Comparison of ENCODE assay signal across 1 cellular context in the genomic region with DNA sequence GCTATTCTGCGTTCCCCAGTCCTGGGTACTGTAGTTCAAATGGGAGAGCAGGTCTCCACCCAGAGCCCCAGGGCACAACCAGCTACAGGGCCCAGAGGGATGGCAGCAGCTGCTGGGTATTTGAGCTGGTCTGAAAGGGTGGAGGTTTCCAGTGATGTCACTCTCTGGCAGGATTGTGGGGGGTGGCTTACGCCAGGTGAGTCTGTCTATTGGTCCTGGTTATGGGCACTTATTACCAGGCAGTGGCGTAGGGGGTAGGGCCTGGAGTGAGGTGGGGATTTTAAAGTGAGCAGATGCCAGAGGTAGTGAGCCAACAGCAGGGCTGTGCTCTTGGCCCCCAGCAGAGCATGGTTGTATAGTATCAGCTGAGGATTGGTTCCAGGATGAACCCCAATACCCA.
TF ChIP-seq lines count a peak whose summit lies in the region.

No MANE protein-coding gene starts in this region.

TF ChIP-seq in HEK293, 187 proteins besides CTCF, POLR2A, EP300 and RAD21:
- TF ChIP-seq, protein P1, sequence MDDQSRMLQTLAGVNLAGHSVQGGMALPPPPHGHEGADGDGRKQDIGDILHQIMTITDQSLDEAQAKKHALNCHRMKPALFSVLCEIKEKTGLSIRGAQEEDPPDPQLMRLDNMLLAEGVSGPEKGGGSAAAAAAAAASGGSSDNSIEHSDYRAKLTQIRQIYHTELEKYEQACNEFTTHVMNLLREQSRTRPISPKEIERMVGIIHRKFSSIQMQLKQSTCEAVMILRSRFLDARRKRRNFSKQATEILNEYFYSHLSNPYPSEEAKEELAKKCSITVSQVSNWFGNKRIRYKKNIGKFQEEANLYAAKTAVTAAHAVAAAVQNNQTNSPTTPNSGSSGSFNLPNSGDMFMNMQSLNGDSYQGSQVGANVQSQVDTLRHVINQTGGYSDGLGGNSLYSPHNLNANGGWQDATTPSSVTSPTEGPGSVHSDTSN (CRISPR knock-in tag; IDR thresholded peaks at IDR 0.05), result no peak
- TF ChIP-seq SALL2 (tag by site-specific recombination; IDR thresholded peaks at IDR 0.05; ENCODE audit: borderline replicate concordance) (no peak), SETDB1 (IDR thresholded peaks at IDR 0.05; ENCODE audit: insufficient read length, low read length) (no peak), ZNF600 (tag by site-specific recombination; IDR thresholded peaks at IDR 0.05) (no peak), ZBTB1 (tag by site-specific recombination; IDR thresholded peaks at IDR 0.05) (no peak), GLIS1 (tag by site-specific recombination; IDR thresholded peaks at IDR 0.05) (peak; percentile 75), GLIS2 (tag by site-specific recombination; IDR thresholded peaks at IDR 0.05) (peak; percentile 50; the same call in 1 of the 2 replicates), ZNF768 (tag by site-specific recombination; IDR thresholded peaks at IDR 0.05) (no peak), ZNF776 (tag by site-specific recombination; IDR thresholded peaks at IDR 0.05; ENCODE audit: borderline replicate concordance) (no peak), ZNF121 (tag by site-specific recombination; IDR thresholded peaks at IDR 0.05) (no peak), ZNF626 (tag by site-specific recombination; IDR thresholded peaks at IDR 0.05) (no peak)
- TF ChIP-seq, protein P2, sequence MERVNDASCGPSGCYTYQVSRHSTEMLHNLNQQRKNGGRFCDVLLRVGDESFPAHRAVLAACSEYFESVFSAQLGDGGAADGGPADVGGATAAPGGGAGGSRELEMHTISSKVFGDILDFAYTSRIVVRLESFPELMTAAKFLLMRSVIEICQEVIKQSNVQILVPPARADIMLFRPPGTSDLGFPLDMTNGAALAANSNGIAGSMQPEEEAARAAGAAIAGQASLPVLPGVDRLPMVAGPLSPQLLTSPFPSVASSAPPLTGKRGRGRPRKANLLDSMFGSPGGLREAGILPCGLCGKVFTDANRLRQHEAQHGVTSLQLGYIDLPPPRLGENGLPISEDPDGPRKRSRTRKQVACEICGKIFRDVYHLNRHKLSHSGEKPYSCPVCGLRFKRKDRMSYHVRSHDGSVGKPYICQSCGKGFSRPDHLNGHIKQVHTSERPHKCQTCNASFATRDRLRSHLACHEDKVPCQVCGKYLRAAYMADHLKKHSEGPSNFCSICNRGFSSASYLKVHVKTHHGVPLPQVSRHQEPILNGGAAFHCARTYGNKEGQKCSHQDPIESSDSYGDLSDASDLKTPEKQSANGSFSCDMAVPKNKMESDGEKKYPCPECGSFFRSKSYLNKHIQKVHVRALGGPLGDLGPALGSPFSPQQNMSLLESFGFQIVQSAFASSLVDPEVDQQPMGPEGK (tag by site-specific recombination; IDR thresholded peaks at IDR 0.05), result 0 out of 2 replicates have a peak, but pooled peaks have one; percentile 16
- TF ChIP-seq, protein P3, sequence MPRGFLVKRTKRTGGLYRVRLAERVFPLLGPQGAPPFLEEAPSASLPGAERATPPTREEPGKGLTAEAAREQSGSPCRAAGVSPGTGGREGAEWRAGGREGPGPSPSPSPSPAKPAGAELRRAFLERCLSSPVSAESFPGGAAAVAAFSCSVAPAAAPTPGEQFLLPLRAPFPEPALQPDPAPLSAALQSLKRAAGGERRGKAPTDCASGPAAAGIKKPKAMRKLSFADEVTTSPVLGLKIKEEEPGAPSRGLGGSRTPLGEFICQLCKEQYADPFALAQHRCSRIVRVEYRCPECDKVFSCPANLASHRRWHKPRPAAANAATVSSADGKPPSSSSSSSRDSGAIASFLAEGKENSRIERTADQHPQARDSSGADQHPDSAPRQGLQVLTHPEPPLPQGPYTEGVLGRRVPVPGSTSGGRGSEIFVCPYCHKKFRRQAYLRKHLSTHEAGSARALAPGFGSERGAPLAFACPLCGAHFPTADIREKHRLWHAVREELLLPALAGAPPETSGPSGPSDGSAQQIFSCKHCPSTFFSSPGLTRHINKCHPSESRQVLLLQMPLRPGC (tag by site-specific recombination; IDR thresholded peaks at IDR 0.05), result no peak
- TF ChIP-seq, protein P4, sequence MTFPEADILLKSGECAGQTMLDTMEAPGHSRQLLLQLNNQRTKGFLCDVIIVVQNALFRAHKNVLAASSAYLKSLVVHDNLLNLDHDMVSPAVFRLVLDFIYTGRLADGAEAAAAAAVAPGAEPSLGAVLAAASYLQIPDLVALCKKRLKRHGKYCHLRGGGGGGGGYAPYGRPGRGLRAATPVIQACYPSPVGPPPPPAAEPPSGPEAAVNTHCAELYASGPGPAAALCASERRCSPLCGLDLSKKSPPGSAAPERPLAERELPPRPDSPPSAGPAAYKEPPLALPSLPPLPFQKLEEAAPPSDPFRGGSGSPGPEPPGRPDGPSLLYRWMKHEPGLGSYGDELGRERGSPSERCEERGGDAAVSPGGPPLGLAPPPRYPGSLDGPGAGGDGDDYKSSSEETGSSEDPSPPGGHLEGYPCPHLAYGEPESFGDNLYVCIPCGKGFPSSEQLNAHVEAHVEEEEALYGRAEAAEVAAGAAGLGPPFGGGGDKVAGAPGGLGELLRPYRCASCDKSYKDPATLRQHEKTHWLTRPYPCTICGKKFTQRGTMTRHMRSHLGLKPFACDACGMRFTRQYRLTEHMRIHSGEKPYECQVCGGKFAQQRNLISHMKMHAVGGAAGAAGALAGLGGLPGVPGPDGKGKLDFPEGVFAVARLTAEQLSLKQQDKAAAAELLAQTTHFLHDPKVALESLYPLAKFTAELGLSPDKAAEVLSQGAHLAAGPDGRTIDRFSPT (tag by site-specific recombination; IDR thresholded peaks at IDR 0.05), result peak; percentile 52; the same call in 1 of the 2 replicates
- TF ChIP-seq, protein P5, sequence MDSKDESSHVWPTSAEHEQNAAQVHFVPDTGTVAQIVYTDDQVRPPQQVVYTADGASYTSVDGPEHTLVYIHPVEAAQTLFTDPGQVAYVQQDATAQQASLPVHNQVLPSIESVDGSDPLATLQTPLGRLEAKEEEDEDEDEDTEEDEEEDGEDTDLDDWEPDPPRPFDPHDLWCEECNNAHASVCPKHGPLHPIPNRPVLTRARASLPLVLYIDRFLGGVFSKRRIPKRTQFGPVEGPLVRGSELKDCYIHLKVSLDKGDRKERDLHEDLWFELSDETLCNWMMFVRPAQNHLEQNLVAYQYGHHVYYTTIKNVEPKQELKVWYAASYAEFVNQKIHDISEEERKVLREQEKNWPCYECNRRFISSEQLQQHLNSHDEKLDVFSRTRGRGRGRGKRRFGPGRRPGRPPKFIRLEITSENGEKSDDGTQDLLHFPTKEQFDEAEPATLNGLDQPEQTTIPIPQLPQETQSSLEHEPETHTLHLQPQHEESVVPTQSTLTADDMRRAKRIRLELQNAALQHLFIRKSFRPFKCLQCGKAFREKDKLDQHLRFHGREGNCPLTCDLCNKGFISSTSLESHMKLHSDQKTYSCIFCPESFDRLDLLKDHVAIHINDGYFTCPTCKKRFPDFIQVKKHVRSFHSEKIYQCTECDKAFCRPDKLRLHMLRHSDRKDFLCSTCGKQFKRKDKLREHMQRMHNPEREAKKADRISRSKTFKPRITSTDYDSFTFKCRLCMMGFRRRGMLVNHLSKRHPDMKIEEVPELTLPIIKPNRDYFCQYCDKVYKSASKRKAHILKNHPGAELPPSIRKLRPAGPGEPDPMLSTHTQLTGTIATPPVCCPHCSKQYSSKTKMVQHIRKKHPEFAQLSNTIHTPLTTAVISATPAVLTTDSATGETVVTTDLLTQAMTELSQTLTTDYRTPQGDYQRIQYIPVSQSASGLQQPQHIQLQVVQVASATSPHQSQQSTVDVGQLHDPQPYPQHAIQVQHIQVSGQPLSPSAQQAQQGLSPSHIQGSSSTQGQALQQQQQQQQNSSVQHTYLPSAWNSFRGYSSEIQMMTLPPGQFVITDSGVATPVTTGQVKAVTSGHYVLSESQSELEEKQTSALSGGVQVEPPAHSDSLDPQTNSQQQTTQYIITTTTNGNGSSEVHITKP (tag by site-specific recombination; IDR thresholded peaks at IDR 0.05), result peak; percentile 64
- TF ChIP-seq, protein P6, sequence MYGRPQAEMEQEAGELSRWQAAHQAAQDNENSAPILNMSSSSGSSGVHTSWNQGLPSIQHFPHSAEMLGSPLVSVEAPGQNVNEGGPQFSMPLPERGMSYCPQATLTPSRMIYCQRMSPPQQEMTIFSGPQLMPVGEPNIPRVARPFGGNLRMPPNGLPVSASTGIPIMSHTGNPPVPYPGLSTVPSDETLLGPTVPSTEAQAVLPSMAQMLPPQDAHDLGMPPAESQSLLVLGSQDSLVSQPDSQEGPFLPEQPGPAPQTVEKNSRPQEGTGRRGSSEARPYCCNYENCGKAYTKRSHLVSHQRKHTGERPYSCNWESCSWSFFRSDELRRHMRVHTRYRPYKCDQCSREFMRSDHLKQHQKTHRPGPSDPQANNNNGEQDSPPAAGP (tag by site-specific recombination; IDR thresholded peaks at IDR 0.05), result 0 out of 2 replicates have a peak, but pooled peaks have one; percentile 17
